Comparison of ENCODE assay signal across 18 cellular contexts in genomic region chr11:131464024-131464423, GRCh38.
A peak's percentile ranks its signal among the peaks of the same experiment; 100 is the strongest.
DNase-seq lines count a peak whose midpoint lies in the region; TF ChIP-seq lines count a peak whose summit lies in the region.
"Had no signal": no experiment of that assay in that cellular context is flagged by ENCODE, and none has a peak within 500 bp of the region (broad histone marks: within the 10 kb centered on the region; RNA-seq: fewer than 3 reads in every experiment).

No MANE protein-coding gene starts in this region.

- TF ChIP-seq CTCF in glutamatergic neuron (IDR thresholded peaks at IDR 0.05; ENCODE audit: partially characterized antibody, unreplicated experiment) (no peak), nephron progenitor cell (IDR thresholded peaks at IDR 0.05) (no peak)

- H3K4me3 Mint-ChIP-seq in glutamatergic neuron (ENCODE audit: unreplicated experiment) (peak overlapping the region; percentile 79), nephron progenitor cell (peak overlapping the region; percentile 69)
- H3K4me3 Mint-ChIP-seq: CD8-positive, alpha-beta T cell had no signal

- H3K27me3 Mint-ChIP-seq in glutamatergic neuron (ENCODE audit: unreplicated experiment) (peaks cover 7% of the 10 kb centered on the region), nephron progenitor cell (ENCODE audit: low read depth, poor library complexity) (peaks cover 4% of the 10 kb centered on the region)

- H3K36me3 Mint-ChIP-seq in glutamatergic neuron (ENCODE audit: unreplicated experiment), result no peaks in the 10 kb centered on the region
- H3K36me3 Mint-ChIP-seq in nephron progenitor cell (ENCODE audit: low read depth), result no peaks in the 10 kb centered on the region
- H3K36me3 Mint-ChIP-seq: CD8-positive, alpha-beta T cell had no signal

- H3K9me3 Mint-ChIP-seq in glutamatergic neuron (ENCODE audit: unreplicated experiment) (peaks cover 6% of the 10 kb centered on the region), nephron progenitor cell (no peaks in the 10 kb centered on the region)
- H3K9me3 Mint-ChIP-seq: CD8-positive, alpha-beta T cell had no signal

- peak; percentile 37 for DNase-seq in D341Med (ENCODE audit: low spot score)
- peak; percentile 50 for DNase-seq in NCI-H82 treated with DMSO at 0.1 percent for 48 hours (lab: John Stamatoyannopoulos, UW; ENCODE audit: unreplicated experiment)
- DNase-seq in glutamatergic neuron, result peak; percentile 35
- peak; percentile 22 for DNase-seq in nephron progenitor cell
- no peak for DNase-seq in medulla oblongata (ENCODE audit: extremely low spot score)
- DNase-seq in OCI-M1 (lab: John Stamatoyannopoulos, UW), result no peak
- no peak for DNase-seq in NCI-H1436 (lab: John Stamatoyannopoulos, UW)
- DNase-seq in H4 (ENCODE audit: low spot score), result no peak
- DNase-seq: AML-193; Calu3; CD8-positive, alpha-beta T cell; EL; KBM-7; MM.1S; NCI-H1048; NCI-H1436 treated with DMSO at 0.1 percent for 48 hours; NCI-H1930; NK-92 treated with Interleukin-12 subunit alpha and Interleukin-12 subunit beta, amount 100 ng/mL, for 24 hours had no signal

- peaks cover 49% of the 10 kb centered on the region for H3K4me1 Mint-ChIP-seq in glutamatergic neuron (ENCODE audit: low read depth, unreplicated experiment)
- peaks cover 62% of the 10 kb centered on the region for H3K4me1 Mint-ChIP-seq in nephron progenitor cell

- H3K27ac Mint-ChIP-seq in glutamatergic neuron (ENCODE audit: unreplicated experiment), result peak overlapping the region; percentile 80
- peak overlapping the region; percentile 87 for H3K27ac Mint-ChIP-seq in nephron progenitor cell
- H3K27ac Mint-ChIP-seq: CD8-positive, alpha-beta T cell had no signal

Comparison
In these comparisons a context has a peak if more than half of its experiments do, and no peak if none do; other contexts are left out.
1. DNase-seq: peak in D341Med (single experiment), NCI-H82 treated with DMSO at 0.1 percent for 48 hours (single experiment), glutamatergic neuron (single experiment) and nephron progenitor cell (single experiment); none in medulla oblongata (single experiment), OCI-M1 (single experiment), NCI-H1436 (single experiment) and H4 (single experiment).